In genomic region chr17:15291674-15292361, GRCh38 we compare ENCODE assay signal across 23 cellular contexts. TPM values are rescaled to one million over a fixed set of nuclear protein-coding genes. Genes with fewer than 3 reads are reported as not detected.
DNase-seq lines count a peak whose midpoint lies in the region; ATAC-seq and TF ChIP-seq lines count a peak whose summit lies in the region.
"Had no signal": no experiment of that assay in that cellular context is flagged by ENCODE, and none has a peak within 500 bp of the region (broad histone marks: within the 10 kb centered on the region; RNA-seq: fewer than 3 reads in every experiment).

No MANE protein-coding gene starts in this region.

- intact Hi-C loops in left cardiac atrium (cut with DNase I): no loop called here

- H3K27ac Mint-ChIP-seq in osteocyte (ENCODE audit: unreplicated experiment): peak overlapping the region; percentile 31
- H3K27ac Mint-ChIP-seq: activated CD8-positive, alpha-beta T cell treated with anti-CD3 and anti-CD28 coated beads for 36 hours; activated naive CD4-positive, alpha-beta T cell treated with anti-CD3 and anti-CD28 coated beads, Interleukin-2, amount 50 U/mL, for 24 hours; T-cell had no signal

- no peaks in the 10 kb centered on the region for H3K36me3 Mint-ChIP-seq in osteocyte (ENCODE audit: unreplicated experiment)
- H3K36me3 Mint-ChIP-seq: activated naive CD4-positive, alpha-beta T cell treated with anti-CD3 and anti-CD28 coated beads, Interleukin-2, amount 50 U/mL, for 24 hours; T-cell had no signal

- no peak overlapping the region for H3K4me3 ChIP-seq in astrocyte of the cerebellum (ENCODE audit: low read depth, low read length)
- H3K4me3 ChIP-seq: pancreas, skin epidermis, testis had no signal

- H3K4me1 Mint-ChIP-seq in osteocyte (ENCODE audit: unreplicated experiment): peaks cover 19% of the 10 kb centered on the region
- H3K4me1 Mint-ChIP-seq: activated naive CD4-positive, alpha-beta T cell treated with anti-CD3 and anti-CD28 coated beads, Interleukin-2, amount 50 U/mL, for 24 hours; T-cell had no signal

- no peaks in the 10 kb centered on the region for H3K27me3 Mint-ChIP-seq in osteocyte (ENCODE audit: unreplicated experiment)

- DNase-seq in H4 (ENCODE audit: low spot score): peak; percentile 79
- DNase-seq in astrocyte of the cerebellum (ENCODE audit: low read depth): peak; percentile 70
- no peak for DNase-seq in left cardiac atrium
- DNase-seq in osteocyte (ENCODE audit: extremely low spot score, unreplicated experiment): no peak
- DNase-seq in HPDE6-E6E7 (ENCODE audit: extremely low spot score): no peak
- DNase-seq in retina: no peak
- DNase-seq in stimulated activated CD4-positive, alpha-beta T cell treated with anti-CD3 and anti-CD28 coated beads, Interleukin-2, amount 100 ng/mL, for 24 hours: no peak
- DNase-seq: activated CD8-positive, alpha-beta T cell treated with anti-CD3 and anti-CD28 coated beads for 36 hours; activated T-cell treated with anti-CD3 and anti-CD28 coated beads, Interleukin-2, amount 50 U/mL, for 48 hours; brain microvascular endothelial cell; hypothalamus; NCI-H1105 treated with DMSO at 0.1 percent for 48 hours; NCI-H82; pancreas; RPMI8226; stimulated activated CD4-positive, alpha-beta T cell treated with anti-CD3 and anti-CD28 coated beads, Interleukin-4, amount 100 ng/mL, for 4 hours; T-cell; testis had no signal

- no peak overlapping the region for H3K4me3 Mint-ChIP-seq in osteocyte (ENCODE audit: unreplicated experiment)
- H3K4me3 Mint-ChIP-seq: activated CD8-positive, alpha-beta T cell treated with anti-CD3 and anti-CD28 coated beads for 36 hours; activated naive CD4-positive, alpha-beta T cell treated with anti-CD3 and anti-CD28 coated beads, Interleukin-2, amount 50 U/mL, for 24 hours; T-cell had no signal

- TF ChIP-seq CTCF in astrocyte of the cerebellum (IDR thresholded peaks at IDR 0.05; ENCODE audit: low read depth, low read length, missing control alignments): no peak
- no peak for TF ChIP-seq CTCF in osteocyte (IDR thresholded peaks at IDR 0.05)

- in situ Hi-C loops in astrocyte of the cerebellum (cut with HindIII; ENCODE audit: low sequenced_read_pairs): no loop called here

- peaks cover 5% of the 10 kb centered on the region for H3K9me3 Mint-ChIP-seq in osteocyte (ENCODE audit: unreplicated experiment)
- H3K9me3 Mint-ChIP-seq: activated CD8-positive, alpha-beta T cell treated with anti-CD3 and anti-CD28 coated beads for 36 hours; activated naive CD4-positive, alpha-beta T cell treated with anti-CD3 and anti-CD28 coated beads, Interleukin-2, amount 50 U/mL, for 24 hours; T-cell had no signal

- ATAC-seq in left cardiac atrium (peak; percentile 42 to 71), HG03457 (IDR thresholded peaks at IDR 0.05; ENCODE audit: unreplicated experiment) (no peak)
- ATAC-seq: activated CD8-positive, alpha-beta T cell treated with anti-CD3 and anti-CD28 coated beads for 36 hours; esophagus mucosa; left lobe of liver; pancreas; T-cell had no signal

RNA-seq across cellular contexts. Expression of gene PMP22, which starts 26.7 kb away (rescaled TPM):
- total RNA-seq in H4 (2014; rRNA removed; shearing (Covaris generic)): 18.5 and 27.4 TPM in 2 replicates
- total RNA-seq in left cardiac atrium (100 to 1,000 TPM; 133 to 163 TPM), osteocyte (188 and 204 TPM in 2 replicates)

RNA-seq across cellular contexts. Expression of gene TEKT3, which starts 49.6 kb away (rescaled TPM):
- not detected in 2 replicates for total RNA-seq in H4 (2014; rRNA removed; shearing (Covaris generic))
- under 1 TPM; 0.76 to 0.80 TPM for total RNA-seq in left cardiac atrium
- total RNA-seq in osteocyte: not detected in 2 replicates
- total RNA-seq: activated CD8-positive, alpha-beta T cell treated with anti-CD3 and anti-CD28 coated beads for 36 hours; esophagus mucosa; left lobe of liver had no signal

Comparison
In these comparisons a context has a peak if more than half of its experiments do, and no peak if none do; other contexts are left out.
1. DNase-seq: peak in H4 (single experiment) and astrocyte of the cerebellum (single experiment); none in left cardiac atrium (single experiment), osteocyte (single experiment), HPDE6-E6E7 (single experiment), retina (single experiment) and stimulated activated CD4-positive, alpha-beta T cell treated with anti-CD3 and anti-CD28 coated beads, Interleukin-2, amount 100 ng/mL, for 24 hours (0 of 2).